8 cellular contexts compared by ENCODE assay signal in the genomic region with DNA sequence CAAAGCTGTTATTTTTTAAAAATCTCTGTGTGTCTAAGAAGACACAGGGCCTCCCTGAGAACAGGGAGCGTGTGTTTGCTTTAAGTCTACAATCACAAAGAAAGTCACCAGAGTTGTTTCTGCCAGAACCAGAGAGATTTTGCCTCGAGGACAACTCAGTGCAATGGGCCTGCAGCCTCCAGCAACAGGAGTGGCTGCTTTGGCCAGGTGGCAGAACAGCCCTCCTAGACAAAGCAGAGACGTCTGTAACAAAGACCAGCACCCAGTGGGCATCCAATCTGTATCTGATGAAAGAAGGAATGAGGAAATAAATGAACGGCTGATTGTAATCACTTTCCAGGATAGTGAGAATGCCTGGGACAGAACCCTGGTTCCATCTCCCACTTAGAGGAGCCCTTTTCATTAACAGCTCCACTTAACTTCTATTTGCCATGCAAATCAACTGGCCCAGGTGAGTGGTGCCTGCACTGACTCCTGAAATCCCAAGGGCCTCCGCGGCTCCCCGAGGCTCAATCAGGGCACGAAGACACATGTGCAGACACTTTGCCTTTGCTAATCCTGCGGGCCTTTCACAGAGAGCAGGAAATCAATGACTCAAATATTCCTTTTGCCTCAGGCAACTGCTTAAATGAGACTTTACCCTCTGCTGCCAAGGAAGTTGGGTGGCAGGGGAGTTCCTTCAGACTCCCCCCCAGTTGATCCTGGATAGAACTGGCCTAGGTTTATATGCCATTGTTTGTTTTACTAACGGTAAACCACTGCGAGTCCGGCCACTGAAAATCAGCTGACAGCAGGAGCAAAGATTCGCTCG.
DNase-seq lines count a peak whose midpoint lies in the region; ATAC-seq and TF ChIP-seq lines count a peak whose summit lies in the region.

No MANE protein-coding gene starts in this region.

- peak overlapping the region; percentile 79 for H3K27ac Mint-ChIP-seq in MCF 10A (ENCODE audit: low read depth, unreplicated experiment)

- DNase-seq in MCF 10A (ENCODE audit: unreplicated experiment) (peak; percentile 86), left colon (peak; percentile 26 to 38), H7 (no peak), heart left ventricle (no peak), hepatic stellate cell (ENCODE audit: low spot score) (no peak)

- H3K4me1 Mint-ChIP-seq in MCF 10A (ENCODE audit: insufficient read depth, unreplicated experiment) = peaks cover 30% of the 10 kb centered on the region

- H3K27ac ChIP-seq in C4-2B (peak overlapping the region; percentile 41), HUES6 (ENCODE audit: low read depth, low read length) (peak overlapping the region; percentile 83), heart left ventricle (no peak overlapping the region)

- no TSS peak for BruUV-seq in MCF 10A (replicated peaks; lab: Mats Ljungman, UMichigan)

- CTCF ChIA-PET in MCF 10A (lab: Yijun Ruan, JAX) = interaction anchor here (0.6 to 0.9 kb wide), 2 partner anchors 40 to 95 kb away, joined by 3 read pairs; no protein-coding TSS in a partner anchor

- ATAC-seq in left colon (peak; percentile 92), GM21825 (IDR thresholded peaks at IDR 0.05; ENCODE audit: unreplicated experiment) (no peak), heart left ventricle (no peak)

- no peaks in the 10 kb centered on the region for H3K27me3 ChIP-seq in HUES6 (ENCODE audit: control insufficient read depth, insufficient read depth, low read length)
- no peaks in the 10 kb centered on the region for H3K27me3 ChIP-seq in H7 (ENCODE audit: control insufficient read depth, insufficient read depth, low read length)
- no peaks in the 10 kb centered on the region for H3K27me3 ChIP-seq in heart left ventricle

- H3K9ac ChIP-seq in HUES6 (ENCODE audit: low read length) = peak overlapping the region; percentile 69

- TF ChIP-seq CTCF in C4-2B (conservative IDR thresholded peaks at IDR 0.05) = no peak
- no peak for TF ChIP-seq CTCF in MCF 10A (IDR thresholded peaks at IDR 0.05; ENCODE audit: unreplicated experiment)
- no peak for TF ChIP-seq CTCF in heart left ventricle (IDR thresholded peaks at IDR 0.05)

- 86 to 93% (median 88%) methylated on average over 14 of the region's 14 CpGs for WGBS in heart left ventricle, 4 donors

- POLR2A ChIA-PET in MCF 10A (lab: Yijun Ruan, JAX) = interaction anchor here (0.6 to 1.3 kb wide), 3 partner anchors 11 to 137 kb away, joined by 3 to 4 read pairs (median 3); no protein-coding TSS in a partner anchor

- H3K27me3 Mint-ChIP-seq in MCF 10A (ENCODE audit: insufficient read depth, unreplicated experiment) = no peaks in the 10 kb centered on the region

- H3K4me1 ChIP-seq in HUES6 (ENCODE audit: control insufficient read depth, insufficient read depth, low read length) (peaks cover 36% of the 10 kb centered on the region), heart left ventricle (peaks cover 0 to 3% (median 0%) of the 10 kb centered on the region in 12 donors)

- H3K9me3 ChIP-seq in HUES6 (ENCODE audit: control insufficient read depth, insufficient read depth, low read depth, low read length) (peaks cover 19% of the 10 kb centered on the region), heart left ventricle (peaks cover 0 to 13% (median 7%) of the 10 kb centered on the region in 12 donors)

- intact Hi-C loops in MCF 10A (cut with micrococcal nuclease) (no loop called here), left colon (cut with DNase I, micrococcal nuclease) (no loop called here), heart left ventricle (cut with DNase I) (no loop called here)

- H3K36me3 ChIP-seq in HUES6 (ENCODE audit: control insufficient read depth, insufficient read depth, low read length) (no peaks in the 10 kb centered on the region), H7 (replicated peaks; ENCODE audit: control insufficient read depth, insufficient read depth, low read length) (no peaks in the 10 kb centered on the region), heart left ventricle (no peaks in the 10 kb centered on the region)

- no peak for TF ChIP-seq POLR2A in heart left ventricle (IDR thresholded peaks at IDR 0.05)

- H3K4me3 ChIP-seq in HUES6 (ENCODE audit: low read depth, low read length) (no peak overlapping the region), H7 (ENCODE audit: insufficient read depth, low read depth, low read length) (no peak overlapping the region), heart left ventricle (no peak overlapping the region)

- peaks cover 14% of the 10 kb centered on the region for H3K9me3 Mint-ChIP-seq in MCF 10A (ENCODE audit: unreplicated experiment)

- peaks cover 2% of the 10 kb centered on the region for H3K36me3 Mint-ChIP-seq in MCF 10A (ENCODE audit: insufficient read depth, unreplicated experiment)

- H3K4me3 Mint-ChIP-seq in MCF 10A (ENCODE audit: unreplicated experiment) = no peak overlapping the region

Comparison
In these comparisons a context has a peak if more than half of its experiments do, and no peak if none do; other contexts are left out.
1. H3K27ac ChIP-seq: peak in C4-2B (single experiment) and HUES6 (single experiment); none in heart left ventricle (0 of 12).
2. DNase-seq: peak in MCF 10A (single experiment) and left colon (2 of 2); none in H7 (single experiment), heart left ventricle (0 of 5) and hepatic stellate cell (single experiment).